2 cellular contexts compared by ENCODE assay signal in the genomic region with DNA sequence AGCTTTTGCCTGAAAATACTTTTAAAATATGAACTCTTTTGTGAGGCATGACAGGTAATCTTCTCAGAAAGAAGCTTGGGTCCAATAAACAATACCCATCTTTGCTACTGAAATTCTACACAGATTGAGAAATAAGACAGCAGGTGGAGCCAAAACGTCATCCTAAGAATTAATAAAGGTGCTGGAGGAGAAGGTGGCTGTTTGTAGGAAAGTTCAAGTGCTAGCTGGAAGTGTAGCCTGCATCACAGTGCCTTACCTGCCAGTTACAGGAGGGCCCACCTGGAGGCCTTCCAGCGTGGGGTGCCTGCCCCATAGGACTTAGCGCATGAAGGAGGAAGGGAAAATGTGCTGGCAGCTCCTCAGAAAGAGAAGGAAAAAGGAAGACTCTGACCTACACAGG.
A peak's percentile ranks its signal among the peaks of the same experiment; 100 is the strongest.
TF ChIP-seq lines count a peak whose summit lies in the region.

No MANE protein-coding gene starts in this region.

TF ChIP-seq in HepG2, 621 proteins besides CTCF, POLR2A, EP300 and RAD21:
- TF ChIP-seq STAG1 (CRISPR knock-in tag; IDR thresholded peaks at IDR 0.05) (peak; percentile 51), ARNTL (CRISPR knock-in tag; IDR thresholded peaks at IDR 0.05) (no peak)

TF ChIP-seq in endothelial cell of umbilical vein, 7 proteins besides CTCF, POLR2A, EP300 and RAD21:
- TF ChIP-seq GATA2 (IDR thresholded peaks at IDR 0.05; ENCODE audit: insufficient read depth, insufficient read length, low read depth, low read length) (no peak), JUN (IDR thresholded peaks at IDR 0.05; ENCODE audit: borderline replicate concordance, insufficient read depth, insufficient read length, low read depth) (no peak), EZH2 (IDR thresholded peaks at IDR 0.05; ENCODE audit: borderline replicate concordance, low read depth, low read length, severe bottlenecking) (no peak), POLR2AphosphoS5 (IDR thresholded peaks at IDR 0.05; ENCODE audit: insufficient read depth, low read depth, low read length) (no peak), FOS (IDR thresholded peaks at IDR 0.05; ENCODE audit: borderline replicate concordance, insufficient read depth, low read length) (no peak), MYC (IDR thresholded peaks at IDR 0.05; ENCODE audit: low read depth, low read length) (no peak)
- TF ChIP-seq, protein P1, sequence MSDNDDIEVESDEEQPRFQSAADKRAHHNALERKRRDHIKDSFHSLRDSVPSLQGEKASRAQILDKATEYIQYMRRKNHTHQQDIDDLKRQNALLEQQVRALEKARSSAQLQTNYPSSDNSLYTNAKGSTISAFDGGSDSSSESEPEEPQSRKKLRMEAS (IDR thresholded peaks at IDR 0.05; ENCODE audit: insufficient read depth, insufficient read length) = no peak
